In the genomic region with DNA sequence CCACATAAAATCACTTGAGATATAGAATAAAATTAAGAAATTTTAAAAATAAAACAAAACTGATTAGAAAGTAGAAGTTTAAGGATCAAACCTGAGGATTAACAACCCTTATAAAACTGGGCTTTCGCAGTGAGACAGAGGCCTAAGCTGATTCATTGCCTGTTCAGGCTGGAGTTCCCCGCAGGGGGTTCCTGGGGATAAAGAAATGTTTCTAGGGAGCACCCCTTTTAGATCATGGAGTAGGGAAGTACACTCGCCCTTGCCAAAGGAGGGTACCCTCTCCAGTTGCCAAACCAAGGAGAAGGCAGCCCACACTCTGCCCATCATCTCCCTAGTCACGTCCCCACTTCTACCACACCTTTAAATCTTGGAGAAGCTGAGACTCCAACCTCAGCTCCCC, we compare ENCODE assay signal across 14 cellular contexts. TPM values are rescaled to one million over a fixed set of nuclear protein-coding genes. Genes with fewer than 3 reads are reported as not detected.
DNase-seq lines count a peak whose midpoint lies in the region; ATAC-seq and TF ChIP-seq lines count a peak whose summit lies in the region.
"Had no signal": no experiment of that assay in that cellular context is flagged by ENCODE, and none has a peak within 500 bp of the region (broad histone marks: within the 10 kb centered on the region; RNA-seq: fewer than 3 reads in every experiment).

No MANE protein-coding gene starts in this region.

- H3K9me3 ChIP-seq in mammary epithelial cell (replicated peaks; ENCODE audit: insufficient read depth, low read length) (no peaks in the 10 kb centered on the region), endodermal cell (ENCODE audit: control insufficient read depth, low read length) (no peaks in the 10 kb centered on the region)

- no peak overlapping the region for H3K4me3 Mint-ChIP-seq in MCF 10A (ENCODE audit: unreplicated experiment)
- no peak overlapping the region for H3K4me3 Mint-ChIP-seq in endodermal cell
- H3K4me3 Mint-ChIP-seq in stimulated activated naive B cell treated with anti-CD40 and anti-IgM and Interleukin-4, amounts not matched to agents 10 μg/mL and 1 μg/mL and 100 μg/mL, for 72 hours: no peak overlapping the region
- no peak overlapping the region for H3K4me3 Mint-ChIP-seq in T-helper 2 cell treated with Interferon-gamma antibody and Interleukin-4, amounts not matched to agents 5 μg/mL and 100 μg/mL, for 36 hours
- no peak overlapping the region for H3K4me3 Mint-ChIP-seq in natural killer cell
- H3K4me3 Mint-ChIP-seq: CD8-positive, alpha-beta T cell; IgD-negative memory B cell had no signal

- WGBS in mammary epithelial cell (ENCODE audit: low coverage, missing lambda C conversion rate): 96% methylated on average over 4 of the region's 4 CpGs
- WGBS in endodermal cell (ENCODE audit: insufficient coverage in 1 of 2, insufficient read length in 1 of 2), 2 experiments: 77 to 90% methylated on average over 3 to 4 of the region's 4 CpGs

- H4K20me1 ChIP-seq in mammary epithelial cell (ENCODE audit: insufficient read depth, low read length): no peaks in the 10 kb centered on the region

- no peak overlapping the region for H3K4me2 ChIP-seq in mammary epithelial cell (ENCODE audit: insufficient read depth, low read depth, low read length)

- H2AFZ ChIP-seq in mammary epithelial cell (ENCODE audit: low read depth, low read length): no peak overlapping the region

- CTCF ChIA-PET in MCF 10A (lab: Yijun Ruan, JAX) (interaction anchor here (1.7 kb wide), 1 partner anchor 20 kb away, joined by 4 read pairs; no protein-coding TSS in a partner anchor), mammary epithelial cell (lab: Charles Lee; ENCODE audit: low non-redundant PET) (no interaction called here)

- H3K27me3 Mint-ChIP-seq in MCF 10A (ENCODE audit: insufficient read depth, unreplicated experiment) (no peaks in the 10 kb centered on the region), endodermal cell (ENCODE audit: insufficient read depth) (no peaks in the 10 kb centered on the region), natural killer cell (ENCODE audit: low read depth in 2 of 2) (no peaks in the 10 kb centered on the region)
- no peaks in the 10 kb centered on the region for H3K27me3 Mint-ChIP-seq in stimulated activated naive B cell treated with anti-CD40 and anti-IgM and Interleukin-4, amounts not matched to agents 10 μg/mL and 1 μg/mL and 100 μg/mL, for 72 hours
- H3K27me3 Mint-ChIP-seq in T-helper 2 cell treated with Interferon-gamma antibody and Interleukin-4, amounts not matched to agents 5 μg/mL and 100 μg/mL, for 36 hours (ENCODE audit: low read depth): no peaks in the 10 kb centered on the region
- H3K27me3 Mint-ChIP-seq: IgD-negative memory B cell had no signal

- intact Hi-C loops in MCF 10A (cut with micrococcal nuclease): no loop called here
- intact Hi-C loops in mammary epithelial cell (cut with micrococcal nuclease): loop anchor here (5.0 to 10.0 kb wide), 2 partner anchors 330 to 803 kb away; no protein-coding TSS in a partner anchor
- intact Hi-C loops in natural killer cell (cut with micrococcal nuclease): no loop called here

- H3K36me3 ChIP-seq in mammary epithelial cell (ENCODE audit: insufficient read depth, low read length): peaks cover 8% of the 10 kb centered on the region
- H3K36me3 ChIP-seq in endodermal cell (ENCODE audit: control insufficient read depth, insufficient read depth, low read length): no peaks in the 10 kb centered on the region

- TF ChIP-seq CTCF in MCF 10A (IDR thresholded peaks at IDR 0.05; ENCODE audit: unreplicated experiment) (no peak), mammary epithelial cell (conservative IDR thresholded peaks at IDR 0.05 in 1 of 2, IDR thresholded peaks at IDR 0.05 in 1 of 2; ENCODE audit: extremely low read depth in 1 of 2, insufficient read depth in 1 of 2, low read depth in 1 of 2, low read length in 2 of 2) (no peak), VCaP (conservative IDR thresholded peaks at IDR 0.05) (no peak), endodermal cell (conservative IDR thresholded peaks at IDR 0.05) (no peak), natural killer cell (IDR thresholded peaks at IDR 0.05) (no peak)

- peaks cover 42% of the 10 kb centered on the region for H3K4me1 ChIP-seq in mammary epithelial cell (ENCODE audit: insufficient read depth, low read length)
- peaks cover 13% of the 10 kb centered on the region for H3K4me1 ChIP-seq in endodermal cell (ENCODE audit: control insufficient read depth, insufficient read depth, low read length)

- H3K27ac Mint-ChIP-seq in MCF 10A (ENCODE audit: low read depth, unreplicated experiment) (peak overlapping the region; percentile 67), endodermal cell (peak overlapping the region; percentile 40), natural killer cell (peak overlapping the region in 1 of 2 donors; percentile 100)
- peak overlapping the region; percentile 84 for H3K27ac Mint-ChIP-seq in stimulated activated naive B cell treated with anti-CD40 and anti-IgM and Interleukin-4, amounts not matched to agents 10 μg/mL and 1 μg/mL and 100 μg/mL, for 72 hours
- no peak overlapping the region for H3K27ac Mint-ChIP-seq in T-helper 2 cell treated with Interferon-gamma antibody and Interleukin-4, amounts not matched to agents 5 μg/mL and 100 μg/mL, for 36 hours
- H3K27ac Mint-ChIP-seq: CD8-positive, alpha-beta T cell had no signal

- no peaks in the 10 kb centered on the region for H3K9me3 Mint-ChIP-seq in MCF 10A (ENCODE audit: unreplicated experiment)
- no peaks in the 10 kb centered on the region for H3K9me3 Mint-ChIP-seq in endodermal cell
- no peaks in the 10 kb centered on the region for H3K9me3 Mint-ChIP-seq in stimulated activated naive B cell treated with anti-CD40 and anti-IgM and Interleukin-4, amounts not matched to agents 10 μg/mL and 1 μg/mL and 100 μg/mL, for 72 hours
- no peaks in the 10 kb centered on the region for H3K9me3 Mint-ChIP-seq in T-helper 2 cell treated with Interferon-gamma antibody and Interleukin-4, amounts not matched to agents 5 μg/mL and 100 μg/mL, for 36 hours
- no peaks in the 10 kb centered on the region for H3K9me3 Mint-ChIP-seq in natural killer cell
- H3K9me3 Mint-ChIP-seq: CD8-positive, alpha-beta T cell had no signal

- POLR2A ChIA-PET in MCF 10A (lab: Yijun Ruan, JAX): interaction anchor here (0.6 kb wide), 1 partner anchor 135 kb away, joined by 3 read pairs; no protein-coding TSS in a partner anchor

- H3K4me3 ChIP-seq in mammary epithelial cell (replicated peaks in 1 of 3; ENCODE audit: insufficient read depth in 1 of 3, low read depth in 2 of 3, low read length in 3 of 3): no peak overlapping the region
- H3K4me3 ChIP-seq in endodermal cell (ENCODE audit: low read length): no peak overlapping the region

- H3K27me3 ChIP-seq in mammary epithelial cell (ENCODE audit: insufficient read depth, low read length): no peaks in the 10 kb centered on the region
- no peaks in the 10 kb centered on the region for H3K27me3 ChIP-seq in endodermal cell (ENCODE audit: control insufficient read depth, insufficient read depth, low read length, poor library complexity, severe bottlenecking)

- H3K79me2 ChIP-seq in mammary epithelial cell (ENCODE audit: insufficient read depth, low read length): peaks cover 70% of the 10 kb centered on the region

- H3K4me1 Mint-ChIP-seq in MCF 10A (ENCODE audit: insufficient read depth, unreplicated experiment) (peaks cover 30% of the 10 kb centered on the region), endodermal cell (peaks cover 28% of the 10 kb centered on the region), natural killer cell (peaks cover 48 to 71% of the 10 kb centered on the region in 2 donors)
- peaks cover 35 to 37% of the 10 kb centered on the region in 2 donors for H3K4me1 Mint-ChIP-seq in stimulated activated naive B cell treated with anti-CD40 and anti-IgM and Interleukin-4, amounts not matched to agents 10 μg/mL and 1 μg/mL and 100 μg/mL, for 72 hours
- H3K4me1 Mint-ChIP-seq in T-helper 2 cell treated with Interferon-gamma antibody and Interleukin-4, amounts not matched to agents 5 μg/mL and 100 μg/mL, for 36 hours (ENCODE audit: low read depth): peaks cover 32% of the 10 kb centered on the region

- H3K27ac ChIP-seq in mammary epithelial cell (ENCODE audit: insufficient read depth, low read depth, low read length) (no peak overlapping the region), VCaP (peak overlapping the region; percentile 86; the same call in 1 of the 2 replicates), endodermal cell (ENCODE audit: low read depth, low read length) (no peak overlapping the region)

- TF ChIP-seq POLR2A in GM18505 (IDR thresholded peaks at IDR 0.05; ENCODE audit: borderline replicate concordance, extremely low read depth, insufficient read depth, insufficient read length): no peak

- H3K9ac ChIP-seq in mammary epithelial cell (ENCODE audit: insufficient read depth, low read length) (no peak overlapping the region), endodermal cell (ENCODE audit: extremely low read depth, low read length, poor library complexity, severe bottlenecking) (no peak overlapping the region)

- ATAC-seq in stimulated activated naive B cell treated with anti-CD40 and anti-IgM and Interleukin-4, amounts not matched to agents 10 μg/mL and 1 μg/mL and 100 μg/mL, for 72 hours (replicated peaks): no peak
- ATAC-seq in GM18505 (IDR thresholded peaks at IDR 0.05; ENCODE audit: unreplicated experiment) (no peak), natural killer cell (no peak)
- ATAC-seq: CD8-positive, alpha-beta T cell had no signal

- H3K36me3 Mint-ChIP-seq in MCF 10A (ENCODE audit: insufficient read depth, unreplicated experiment) (peaks cover 23% of the 10 kb centered on the region), endodermal cell (ENCODE audit: low read depth) (no peaks in the 10 kb centered on the region), natural killer cell (no peaks in the 10 kb centered on the region)
- H3K36me3 Mint-ChIP-seq in stimulated activated naive B cell treated with anti-CD40 and anti-IgM and Interleukin-4, amounts not matched to agents 10 μg/mL and 1 μg/mL and 100 μg/mL, for 72 hours: peaks cover 5 to 29% of the 10 kb centered on the region in 2 donors
- peaks cover 25% of the 10 kb centered on the region for H3K36me3 Mint-ChIP-seq in T-helper 2 cell treated with Interferon-gamma antibody and Interleukin-4, amounts not matched to agents 5 μg/mL and 100 μg/mL, for 36 hours (ENCODE audit: low read depth)

- DNase-seq in MCF 10A (ENCODE audit: unreplicated experiment) (no peak), mammary epithelial cell (no peak), endodermal cell (peak; percentile 64), natural killer cell (no peak)
- no peak for DNase-seq in stimulated activated naive B cell treated with anti-CD40 and anti-IgM and Interleukin-4, amounts not matched to agents 10 μg/mL and 1 μg/mL and 100 μg/mL, for 72 hours
- DNase-seq in T-helper 2 cell treated with Interferon-gamma antibody and Interleukin-4, amounts not matched to agents 5 μg/mL and 100 μg/mL, for 36 hours (ENCODE audit: low spot score): no peak
- DNase-seq: CD8-positive, alpha-beta T cell; NCI-H1417 treated with DMSO at 0.1 percent for 48 hours; NCI-H2029 treated with DMSO at 0.1 percent for 48 hours; NCI-H510A treated with DMSO at 0.1 percent for 48 hours; SHP77 treated with DMSO at 0.1 percent for 48 hours had no signal

- BruUV-seq in MCF 10A (replicated peaks; lab: Mats Ljungman, UMichigan): no TSS peak
- BruUV-seq in mammary epithelial cell (replicated peaks; lab: Mats Ljungman, UMichigan): no TSS peak

- dilution Hi-C loops in mammary epithelial cell (cut with HindIII; ENCODE audit: low sequenced_read_pairs): no loop called here

- in situ Hi-C loops in mammary epithelial cell (cut with MboI; ENCODE audit: low sequenced_read_pairs in 2 of 2): loop anchor here in 1 of 2 donors (10.0 kb wide), 1 partner anchor 153 kb away; a partner anchor contains a TSS

RNA-seq across cellular contexts. Expression of a gene that starts 6.8 kb away (rescaled TPM):
- 29.6 and 36.4 TPM in 2 replicates for total RNA-seq in MCF 10A (2022)
- total RNA-seq in mammary epithelial cell: 10 to 100 TPM; 92.4 to 96.0 TPM
- polyA plus RNA-seq in mammary epithelial cell: 74.1 TPM
- 45.6 TPM for polyA minus RNA-seq in mammary epithelial cell
- total RNA-seq in endodermal cell: under 1 TPM; 0.22 to 0.29 TPM
- 1.7 TPM for polyA plus RNA-seq in endodermal cell (2013, experiment 1 of 2)
- polyA plus RNA-seq in endodermal cell (2013, experiment 2 of 2): 3.1 TPM
- total RNA-seq in natural killer cell: 100 to 1,000 TPM; 106 to 120 (median 115) TPM

RNA-seq across cellular contexts. Expression of a gene that starts 24.1 kb away (rescaled TPM):
- total RNA-seq in MCF 10A (2022) (68.0 and 76.8 TPM in 2 replicates), mammary epithelial cell (10 to 100 TPM; 36.7 to 99.1 TPM), endodermal cell (10 to 100 TPM; 60.7 to 75.2 TPM), natural killer cell (100 to 1,000 TPM; 101 to 112 (median 106) TPM)
- 41.0 TPM for polyA plus RNA-seq in mammary epithelial cell
- 21.6 TPM for polyA minus RNA-seq in mammary epithelial cell
- polyA plus RNA-seq in endodermal cell (2013, experiment 1 of 2): 33.0 TPM
- 37.5 TPM for polyA plus RNA-seq in endodermal cell (2013, experiment 2 of 2)

Comparison
In these comparisons a context has a peak if more than half of its experiments do, and no peak if none do; other contexts are left out.
1. RNA of a gene that starts 6.8 kb away (total RNA-seq): 106 to 120 TPM in natural killer cell, 92.4 to 96.0 TPM in mammary epithelial cell and 29.6 to 36.4 TPM in MCF 10A; 0.22 to 0.29 TPM in endodermal cell; every median in the first group is over 10 times any median in the second.